1 cellular context compared by ENCODE assay signal in the genomic region with DNA sequence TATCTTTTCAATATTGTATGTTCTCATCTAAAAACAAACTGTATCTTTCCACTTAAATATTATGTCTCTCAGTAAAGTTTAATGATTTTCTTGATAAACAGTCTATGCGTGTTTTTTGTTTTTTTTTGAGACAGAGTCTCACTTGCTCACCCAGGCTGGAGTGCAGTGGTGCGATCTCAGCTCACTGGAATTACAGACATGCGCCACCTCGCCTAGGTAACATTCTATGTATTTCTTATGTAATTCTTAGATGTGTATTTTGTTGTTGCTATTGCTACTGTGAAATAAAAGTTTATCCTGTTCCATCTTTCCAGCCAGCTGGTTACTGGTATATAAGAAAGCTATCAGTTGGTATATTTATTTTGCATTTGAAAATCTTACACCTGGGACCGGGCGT.
TF ChIP-seq lines count a peak whose summit lies in the region.

No MANE protein-coding gene starts in this region.

TF ChIP-seq in IMR-90, 13 proteins besides CTCF, POLR2A, EP300 and RAD21:
- TF ChIP-seq MXI1 (IDR thresholded peaks at IDR 0.05; ENCODE audit: borderline replicate concordance, low read depth, low read length) = no peak
- no peak for TF ChIP-seq CEBPB (IDR thresholded peaks at IDR 0.05; ENCODE audit: low read depth, low read length)
- no peak for TF ChIP-seq MAFK (IDR thresholded peaks at IDR 0.05; ENCODE audit: low read depth, low read length)
TF ChIP-seq in IMR-90: peak in this region for 0.
